ENCODE assay signal across 13 cellular contexts in genomic region chr4:6050551-6050950, GRCh38. TPM values are rescaled to one million over a fixed set of nuclear protein-coding genes. Genes with fewer than 3 reads are reported as not detected.
DNase-seq lines count a peak whose midpoint lies in the region; TF ChIP-seq lines count a peak whose summit lies in the region.
"Had no signal": no experiment of that assay in that cellular context is flagged by ENCODE, and none has a peak within 500 bp of the region (broad histone marks: within the 10 kb centered on the region; RNA-seq: fewer than 3 reads in every experiment).

No MANE protein-coding gene starts in this region.

- DNase-seq in NCI-H2227 (lab: John Stamatoyannopoulos, UW; ENCODE audit: unreplicated experiment) (peak; percentile 19), inferior parietal cortex (ENCODE audit: extremely low spot score) (peak; percentile 36), retinal pigment epithelial cell (ENCODE audit: low read depth) (peak; percentile 4), mucosa of gallbladder (ENCODE audit: low spot score) (no peak), NCI-H1048 (lab: John Stamatoyannopoulos, UW) (no peak), DMS153 (lab: John Stamatoyannopoulos, UW) (no peak)
- DNase-seq: Calu3; CD8-positive, alpha-beta T cell; DMS 273 treated with DMSO at 0.1 percent for 48 hours; GOT3 had no signal

- TF ChIP-seq CTCF in retinal pigment epithelial cell (conservative IDR thresholded peaks at IDR 0.05; ENCODE audit: low read depth, low read length) = no peak

- no peak overlapping the region for H3K4me3 ChIP-seq in retinal pigment epithelial cell (ENCODE audit: low read length)
- H3K4me3 ChIP-seq: BLaER1 treated with 17β-estradiol and CSF1 and Interleukin-3, amounts not matched to agents 10 nM and 100 nM; HAP-1 had no signal

RNA-seq across cellular contexts. Expression of gene C4orf50, which starts 32.3 kb away (rescaled TPM):
- 0.06 TPM for total RNA-seq in mucosa of gallbladder
- total RNA-seq: Calu3, HepG2 had no signal

Comparison
In these comparisons a context has a peak if more than half of its experiments do, and no peak if none do; other contexts are left out.
1. DNase-seq: peak in NCI-H2227 (single experiment), inferior parietal cortex (single experiment) and retinal pigment epithelial cell (single experiment); none in mucosa of gallbladder (single experiment), NCI-H1048 (single experiment) and DMS153 (single experiment).